Comparison of ENCODE assay signal across 8 cellular contexts in genomic region chr21:33360871-33361602, GRCh38. TPM values are rescaled to one million over a fixed set of nuclear protein-coding genes. Genes with fewer than 3 reads are reported as not detected.
DNase-seq lines count a peak whose midpoint lies in the region; ATAC-seq and TF ChIP-seq lines count a peak whose summit lies in the region.

No MANE protein-coding gene starts in this region.

- H3K36me3 ChIP-seq in adipocyte (ENCODE audit: control insufficient read depth, insufficient read depth, low read length, severe bottlenecking), result peaks cover 18% of the 10 kb centered on the region
- H3K36me3 ChIP-seq in left ventricle myocardium inferior, result peaks cover 12% of the 10 kb centered on the region

- H3K36me3 Mint-ChIP-seq in T-cell, result peaks cover 12% of the 10 kb centered on the region

- ATAC-seq in HG02642 (IDR thresholded peaks at IDR 0.05; ENCODE audit: poor library complexity, unreplicated experiment) (peak; percentile 85), T-cell (replicated peaks in 1 of 4) (peak; percentile 65 to 72 (median 68)), HG03457 (IDR thresholded peaks at IDR 0.05; ENCODE audit: unreplicated experiment) (no peak)

- peak; percentile 83 for TF ChIP-seq CTCF in left ventricle myocardium inferior (IDR thresholded peaks at IDR 0.05; ENCODE audit: borderline replicate concordance)

- POLR2A ChIA-PET in T-cell (lab: Charles Lee), result interaction anchor here (0.6 to 2.8 kb wide), 17 partner anchors 12 to 750 kb away, joined by 3 to 42 read pairs (median 6); partner anchors contain the start of gene IFNAR1 (in 2 of the 2)

- H3K4me1 ChIP-seq in adipocyte (ENCODE audit: control insufficient read depth, insufficient read depth, low read length), result peaks cover 24% of the 10 kb centered on the region
- peaks cover 26% of the 10 kb centered on the region for H3K4me1 ChIP-seq in left ventricle myocardium inferior

- peak overlapping the region; percentile 72 for H3K27ac ChIP-seq in left ventricle myocardium inferior (replicated peaks)

- intact Hi-C loops in left ventricle myocardium inferior (cut with micrococcal nuclease), result no loop called here

- H3K27ac Mint-ChIP-seq in T-cell, result peak overlapping the region; percentile 67 to 81

- no peaks in the 10 kb centered on the region for H3K9me3 ChIP-seq in adipocyte (ENCODE audit: control insufficient read depth, low read length)
- no peaks in the 10 kb centered on the region for H3K9me3 ChIP-seq in left ventricle myocardium inferior (replicated peaks)

- DNase-seq in GM04504 (ENCODE audit: low read depth) (peak; percentile 44), NCI-H1436 (lab: John Stamatoyannopoulos, UW) (peak; percentile 73), T-cell (peak; percentile 65 to 92 (median 82)), adipocyte (ENCODE audit: low read depth) (peak; percentile 75), left ventricle myocardium inferior (peak; percentile 72), retina (peak; percentile 63)

- H3K4me3 ChIP-seq in adipocyte (ENCODE audit: low read length) (no peak overlapping the region), left ventricle myocardium inferior (peak overlapping the region; percentile 58)

- no peaks in the 10 kb centered on the region for H3K27me3 ChIP-seq in adipocyte (replicated peaks; ENCODE audit: control insufficient read depth, insufficient read depth, low read length)
- no peaks in the 10 kb centered on the region for H3K27me3 ChIP-seq in left ventricle myocardium inferior (ENCODE audit: low read depth)

- CTCF ChIA-PET in T-cell (lab: Charles Lee), result interaction anchor here (0.6 to 2.9 kb wide), 45 partner anchors 9 to 944 kb away, joined by 3 to 61 read pairs (median 4); partner anchors contain the start of genes IFNAR1 (in 2 of the 2), ITSN1 (in 1 of the 2) and TMEM50B (in 1 of the 2)

- peak overlapping the region; percentile 82 to 84 (median 83) for H3K4me3 Mint-ChIP-seq in T-cell

- no peak overlapping the region for H3K9ac ChIP-seq in adipocyte (ENCODE audit: low read length)

- no peaks in the 10 kb centered on the region for H3K27me3 Mint-ChIP-seq in T-cell

- peaks cover 20 to 21% (median 21%) of the 10 kb centered on the region in 3 donors for H3K4me1 Mint-ChIP-seq in T-cell

- H3K9me3 Mint-ChIP-seq in T-cell, result no peaks in the 10 kb centered on the region

RNA-seq across cellular contexts. Expression of gene IFNAR1, which starts 36.3 kb away (rescaled TPM):
- total RNA-seq in T-cell, result 10 to 100 TPM; 22.1 to 51.1 (median 45.6) TPM
- total RNA-seq in left ventricle myocardium inferior, result 24.4 TPM

RNA-seq across cellular contexts. Expression of gene IFNGR2, which starts 42.2 kb away (rescaled TPM):
- total RNA-seq in T-cell, result 10 to 100 TPM; 14.2 to 28.3 (median 22.5) TPM
- 34.6 TPM for total RNA-seq in left ventricle myocardium inferior
